ENCODE assay signal across 1 cellular context in genomic region chr1:116569776-116570357, GRCh38.
TF ChIP-seq lines count a peak whose summit lies in the region.

No MANE protein-coding gene starts in this region.

TF ChIP-seq in HCT116, 20 proteins besides CTCF, POLR2A, EP300 and RAD21 (continued from another document):
- TF ChIP-seq, protein P1, sequence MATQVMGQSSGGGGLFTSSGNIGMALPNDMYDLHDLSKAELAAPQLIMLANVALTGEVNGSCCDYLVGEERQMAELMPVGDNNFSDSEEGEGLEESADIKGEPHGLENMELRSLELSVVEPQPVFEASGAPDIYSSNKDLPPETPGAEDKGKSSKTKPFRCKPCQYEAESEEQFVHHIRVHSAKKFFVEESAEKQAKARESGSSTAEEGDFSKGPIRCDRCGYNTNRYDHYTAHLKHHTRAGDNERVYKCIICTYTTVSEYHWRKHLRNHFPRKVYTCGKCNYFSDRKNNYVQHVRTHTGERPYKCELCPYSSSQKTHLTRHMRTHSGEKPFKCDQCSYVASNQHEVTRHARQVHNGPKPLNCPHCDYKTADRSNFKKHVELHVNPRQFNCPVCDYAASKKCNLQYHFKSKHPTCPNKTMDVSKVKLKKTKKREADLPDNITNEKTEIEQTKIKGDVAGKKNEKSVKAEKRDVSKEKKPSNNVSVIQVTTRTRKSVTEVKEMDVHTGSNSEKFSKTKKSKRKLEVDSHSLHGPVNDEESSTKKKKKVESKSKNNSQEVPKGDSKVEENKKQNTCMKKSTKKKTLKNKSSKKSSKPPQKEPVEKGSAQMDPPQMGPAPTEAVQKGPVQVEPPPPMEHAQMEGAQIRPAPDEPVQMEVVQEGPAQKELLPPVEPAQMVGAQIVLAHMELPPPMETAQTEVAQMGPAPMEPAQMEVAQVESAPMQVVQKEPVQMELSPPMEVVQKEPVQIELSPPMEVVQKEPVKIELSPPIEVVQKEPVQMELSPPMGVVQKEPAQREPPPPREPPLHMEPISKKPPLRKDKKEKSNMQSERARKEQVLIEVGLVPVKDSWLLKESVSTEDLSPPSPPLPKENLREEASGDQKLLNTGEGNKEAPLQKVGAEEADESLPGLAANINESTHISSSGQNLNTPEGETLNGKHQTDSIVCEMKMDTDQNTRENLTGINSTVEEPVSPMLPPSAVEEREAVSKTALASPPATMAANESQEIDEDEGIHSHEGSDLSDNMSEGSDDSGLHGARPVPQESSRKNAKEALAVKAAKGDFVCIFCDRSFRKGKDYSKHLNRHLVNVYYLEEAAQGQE (IDR thresholded peaks at IDR 0.05; ENCODE audit: low read depth) = no peak
- TF ChIP-seq, protein P2, sequence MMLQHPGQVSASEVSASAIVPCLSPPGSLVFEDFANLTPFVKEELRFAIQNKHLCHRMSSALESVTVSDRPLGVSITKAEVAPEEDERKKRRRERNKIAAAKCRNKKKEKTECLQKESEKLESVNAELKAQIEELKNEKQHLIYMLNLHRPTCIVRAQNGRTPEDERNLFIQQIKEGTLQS (IDR thresholded peaks at IDR 0.05) = no peak
- TF ChIP-seq CEBPB (IDR thresholded peaks at IDR 0.05; ENCODE audit: low read depth) (no peak), ZFX (IDR thresholded peaks at IDR 0.05) (no peak), EZH2phosphoT487 (IDR thresholded peaks at IDR 0.05; ENCODE audit: borderline replicate concordance) (no peak), TCF7L2 (IDR thresholded peaks at IDR 0.05; ENCODE audit: borderline replicate concordance, extremely low read depth, insufficient read depth, insufficient read length) (no peak), EGR1 (IDR thresholded peaks at IDR 0.05; ENCODE audit: low read depth) (no peak)
